1 cellular context compared by ENCODE assay signal in the genomic region with DNA sequence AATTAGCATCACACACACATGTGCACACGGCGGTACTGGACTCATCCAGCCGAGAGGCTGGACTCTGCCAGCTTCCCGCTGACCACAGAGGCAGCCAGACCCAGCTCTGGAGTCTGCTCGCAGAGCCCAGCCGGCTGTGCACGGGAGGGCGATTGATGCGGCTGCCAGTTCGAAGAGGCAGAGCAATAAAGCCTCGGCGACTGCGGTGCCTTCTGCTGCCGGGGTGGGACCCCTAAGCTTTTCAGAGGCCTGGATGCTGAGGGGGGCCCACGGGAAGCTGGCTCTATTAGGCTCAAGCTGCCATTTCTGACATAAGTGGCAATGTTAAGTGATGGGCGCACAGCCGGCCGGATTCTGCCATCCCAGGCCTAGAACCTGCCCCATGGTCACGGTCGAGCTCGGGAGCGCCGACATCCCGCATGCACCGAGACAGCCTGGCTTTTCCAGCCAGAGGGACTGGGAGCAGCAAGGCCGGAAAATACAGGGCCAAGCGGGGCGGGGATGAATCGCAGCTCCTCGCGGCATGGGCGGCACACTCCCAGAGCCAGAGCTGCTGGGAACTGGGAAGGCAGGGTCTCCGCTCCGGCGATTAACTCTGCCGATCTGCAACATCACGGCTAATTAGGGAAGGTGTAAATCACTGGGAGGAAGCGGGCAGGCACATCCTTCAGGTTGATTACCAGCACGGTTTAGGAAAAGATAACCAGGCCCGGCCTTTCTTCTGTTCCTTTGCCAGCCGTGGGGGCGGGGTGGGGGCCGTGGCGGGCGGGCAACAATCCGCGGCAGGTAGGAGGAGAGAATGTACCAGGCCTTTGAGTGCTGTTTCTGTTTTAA.
TF ChIP-seq lines count a peak whose summit lies in the region.

No MANE protein-coding gene starts in this region.

TF ChIP-seq in K562, 482 proteins besides CTCF, POLR2A, EP300 and RAD21 (continued from another document):
- no peak for TF ChIP-seq LARP7 (IDR thresholded peaks at IDR 0.05)
- TF ChIP-seq TAF15 (IDR thresholded peaks at IDR 0.05; ENCODE audit: low read depth, low read length) = no peak
